8 cellular contexts compared by ENCODE assay signal in the genomic region with DNA sequence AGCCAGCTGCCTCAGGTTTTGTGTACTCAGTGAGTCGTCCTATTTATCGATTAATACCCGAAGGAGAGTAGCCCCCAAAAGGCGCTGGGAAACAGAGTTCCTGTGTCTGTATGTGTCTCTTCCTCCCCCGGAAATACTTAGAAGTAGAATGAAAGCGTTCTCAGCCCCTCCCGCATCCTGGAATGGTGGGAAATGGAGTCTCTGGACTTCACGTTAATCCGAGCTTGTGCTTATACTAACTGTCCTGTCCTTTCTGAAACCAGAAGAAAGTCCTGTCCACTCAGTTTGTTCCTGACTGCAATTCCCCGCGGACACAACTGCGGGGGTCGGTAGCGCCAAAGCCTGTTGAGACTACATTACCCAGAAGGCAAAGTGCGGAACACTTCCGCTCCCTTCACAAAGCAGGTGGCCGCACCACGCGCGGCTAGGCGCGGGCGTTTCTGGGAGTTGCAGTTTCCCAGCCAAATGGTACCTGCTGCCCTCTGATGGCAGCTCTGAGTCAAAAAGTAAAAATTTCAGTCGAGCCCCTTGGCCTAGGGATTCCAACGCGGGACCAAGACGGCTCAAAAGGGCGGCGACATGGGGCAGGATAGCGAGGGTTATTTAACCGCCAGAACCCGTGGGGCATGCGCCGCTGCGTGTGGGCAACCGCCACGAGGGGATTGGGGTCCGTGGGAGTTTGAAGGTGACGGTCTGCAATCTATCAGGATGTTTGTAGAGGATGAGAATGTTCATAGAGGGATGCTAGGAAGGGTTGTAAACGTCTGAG. TPM values are rescaled to one million over a fixed set of nuclear protein-coding genes. Genes with fewer than 3 reads are reported as not detected.
DNase-seq lines count a peak whose midpoint lies in the region; ATAC-seq and TF ChIP-seq lines count a peak whose summit lies in the region.

No MANE protein-coding gene starts in this region.

- H3K56ac ChIP-seq in IMR-90 (ENCODE audit: extremely low read depth, insufficient read depth, low read length): peak overlapping the region; percentile 80

- no peaks in the 10 kb centered on the region for H3K9me3 Mint-ChIP-seq in CD8-positive, alpha-beta memory T cell

- H3K23ac ChIP-seq in IMR-90 (ENCODE audit: low read depth, low read length): peak overlapping the region; percentile 96

- peak overlapping the region; percentile 92 for H2AFZ ChIP-seq in IMR-90 (replicated peaks; ENCODE audit: low read length, poor library complexity)

- peak overlapping the region; percentile 95 for H4K5ac ChIP-seq in IMR-90 (ENCODE audit: low read depth, low read length)

- peak overlapping the region; percentile 87 for H4K91ac ChIP-seq in IMR-90 (ENCODE audit: insufficient read depth, low read depth, low read length)

- peak overlapping the region; percentile 75; the same call in 1 of the 3 replicates for H2BK15ac ChIP-seq in IMR-90 (ENCODE audit: low read depth, low read length)

- peak overlapping the region; percentile 80 for H2AK5ac ChIP-seq in IMR-90 (ENCODE audit: low read depth, low read length)

- peaks cover 0 to 2% of the 10 kb centered on the region in 2 donors for H3K27me3 Mint-ChIP-seq in CD8-positive, alpha-beta memory T cell

- H4K20me1 ChIP-seq in IMR-90 (ENCODE audit: insufficient read depth, low read length): peaks cover 18% of the 10 kb centered on the region

- peak overlapping the region; percentile 94 for H3K4me2 ChIP-seq in IMR-90 (ENCODE audit: low read depth, low read length)

- H3K27me3 ChIP-seq in CD8-positive, alpha-beta memory T cell (ENCODE audit: insufficient read depth, low read length, poor library complexity, severe bottlenecking): no peaks in the 10 kb centered on the region
- no peaks in the 10 kb centered on the region for H3K27me3 ChIP-seq in IMR-90 (ENCODE audit: control insufficient read depth, insufficient read depth, low read length)

- peaks cover 8 to 57% of the 10 kb centered on the region in 2 experiments for H3K79me1 ChIP-seq in IMR-90 (ENCODE audit: low read depth in 1 of 2, low read length in 2 of 2)

- peaks cover 3% of the 10 kb centered on the region for H3K36me3 ChIP-seq in CD8-positive, alpha-beta memory T cell (ENCODE audit: insufficient read depth, low read length)
- peaks cover 14% of the 10 kb centered on the region for H3K36me3 ChIP-seq in IMR-90 (ENCODE audit: control insufficient read depth, insufficient read depth, low read length)

- peak overlapping the region; percentile 81 for H3K4me3 ChIP-seq in CD8-positive, alpha-beta memory T cell (ENCODE audit: low read length)
- peak overlapping the region; percentile 55 for H3K4me3 ChIP-seq in IMR-90 (ENCODE audit: insufficient read depth, low read depth, low read length)

- in situ Hi-C loops in IMR-90 (cut with MboI; ENCODE audit: low sequenced_read_pairs): no loop called here

- H3K27ac ChIP-seq in CD8-positive, alpha-beta memory T cell (ENCODE audit: low read depth, low read length): peak overlapping the region; percentile 66
- H3K27ac ChIP-seq in IMR-90 (ENCODE audit: insufficient read depth, low read length): peak overlapping the region; percentile 89

- peaks cover 4% of the 10 kb centered on the region; the same call in 1 of the 2 replicates for H3K9me1 ChIP-seq in IMR-90 (ENCODE audit: insufficient read depth, low read length)

- H4K8ac ChIP-seq in IMR-90 (ENCODE audit: low read depth in 2 of 2, low read length in 2 of 2): peak overlapping the region; percentile 68 to 98

- peak; percentile 38 for ATAC-seq in IMR-90 (ENCODE audit: low read depth)

- peak overlapping the region; percentile 94 for H2BK120ac ChIP-seq in IMR-90 (ENCODE audit: low read depth, low read length)

- H3K4me1 ChIP-seq in CD8-positive, alpha-beta memory T cell (ENCODE audit: insufficient read depth, low read length): peaks cover 39% of the 10 kb centered on the region
- peaks cover 8% of the 10 kb centered on the region for H3K4me1 ChIP-seq in IMR-90 (ENCODE audit: control insufficient read depth, insufficient read depth, low read length)

- H3K4me1 Mint-ChIP-seq in CD8-positive, alpha-beta memory T cell: peaks cover 42 to 58% (median 45%) of the 10 kb centered on the region in 3 donors

- peak overlapping the region; percentile 70 for H3K9ac ChIP-seq in IMR-90 (ENCODE audit: low read depth, low read length)

- peak; percentile 75 for TF ChIP-seq CTCF in GM20000 (IDR thresholded peaks at IDR 0.05; ENCODE audit: extremely low read depth, missing control alignments)
- TF ChIP-seq CTCF in IMR-90 (conservative IDR thresholded peaks at IDR 0.05; ENCODE audit: low read depth, low read length): peak; percentile 75

- POLR2A ChIA-PET in CD8-positive, alpha-beta memory T cell (lab: Charles Lee): interaction anchor here (0.7 to 3.9 kb wide), 6 partner anchors 26 to 112 kb away, joined by 3 to 26 read pairs (median 4); partner anchors contain the start of gene PAFAH1B3
- POLR2A ChIA-PET in IMR-90 (lab: Charles Lee; ENCODE audit: unreplicated experiment): no interaction called here

- peak overlapping the region; percentile 96 for H3K4ac ChIP-seq in IMR-90 (ENCODE audit: low read depth, low read length)

- DNase-seq in CD8-positive, alpha-beta memory T cell: peak; percentile 84 to 94 (median 86)
- DNase-seq in GM20000 (ENCODE audit: low spot score): peak; percentile 89
- DNase-seq in IMR-90: peak; percentile 93
- DNase-seq in OCI-M1 (lab: John Stamatoyannopoulos, UW): peak; percentile 99
- peak; percentile 88 for DNase-seq in activated T-cell treated with anti-CD3 and anti-CD28 coated beads for 48 hours (ENCODE audit: low read depth)
- peak; percentile 94 to 96 for DNase-seq in erythroblast (lab: John Stamatoyannopoulos, UW)
- peak; percentile 94 for DNase-seq in mucosa of gallbladder (ENCODE audit: low spot score)
- DNase-seq in stimulated activated CD8-positive, alpha-beta memory T cell treated with anti-CD3 and anti-CD28 coated beads, Interleukin-4, amount 100 ng/mL, for 24 hours (ENCODE audit: low read depth): peak; percentile 85

- peak overlapping the region; percentile 75; the same call in 1 of the 2 replicates for H2BK20ac ChIP-seq in IMR-90 (ENCODE audit: low read depth, low read length)

- peak overlapping the region; percentile 95 to 99 (median 98) for H3K27ac Mint-ChIP-seq in CD8-positive, alpha-beta memory T cell

- peaks cover 0 to 28% (median 1%) of the 10 kb centered on the region in 3 donors for H3K36me3 Mint-ChIP-seq in CD8-positive, alpha-beta memory T cell

- H3K9me3 ChIP-seq in CD8-positive, alpha-beta memory T cell (ENCODE audit: low read length): no peaks in the 10 kb centered on the region
- H3K9me3 ChIP-seq in IMR-90 (ENCODE audit: control insufficient read depth, insufficient read depth, low read length): no peaks in the 10 kb centered on the region

- peak overlapping the region; percentile 91 for H2BK5ac ChIP-seq in IMR-90 (ENCODE audit: low read depth, low read length, poor library complexity, severe bottlenecking)

- H2AK9ac ChIP-seq in IMR-90 (replicated peaks; ENCODE audit: low read depth, low read length, poor library complexity): peak overlapping the region; percentile 90

- TF ChIP-seq RAD21 in IMR-90 (IDR thresholded peaks at IDR 0.05; ENCODE audit: low read length): peak; percentile 42; the same call in 1 of the 2 replicates

- peak overlapping the region; percentile 97 for H3K14ac ChIP-seq in IMR-90 (replicated peaks; ENCODE audit: low read depth, low read length)

- intact Hi-C loops in IMR-90 (cut with micrococcal nuclease): loop anchor here (5.0 kb wide), 1 partner anchor 137 kb away; no protein-coding TSS in a partner anchor

- WGBS in IMR-90 (ENCODE audit: extremely low coverage in 2 of 2, insufficient read length in 1 of 2), 2 experiments: 3% methylated on average over 26 of the region's 40 CpGs; no CpG with 5 or more reads in 1 of the 2 experiments

- H3K18ac ChIP-seq in IMR-90 (ENCODE audit: low read depth, low read length): peak overlapping the region; percentile 90

- TF ChIP-seq POLR2A in IMR-90 (IDR thresholded peaks at IDR 0.05; ENCODE audit: low read depth, low read length) (0 out of 2 replicates have a peak, but pooled peaks have one; percentile 35), erythroblast (IDR thresholded peaks at IDR 0.05; ENCODE audit: low read length) (peak; percentile 71)

- CTCF ChIA-PET in CD8-positive, alpha-beta memory T cell (lab: Charles Lee): interaction anchor here (0.8 to 8.6 kb wide), 12 partner anchors 8 to 385 kb away, joined by 3 to 72 read pairs (median 3); partner anchors contain the start of genes POU2F2 and RPS19
- CTCF ChIA-PET in IMR-90 (lab: Yijun Ruan, JAX): interaction anchor here (0.7 to 5.0 kb wide), 2 partner anchors 35 to 135 kb away, joined by 3 to 29 read pairs; no protein-coding TSS in a partner anchor

- dilution Hi-C loops in IMR-90 (cut with HindIII; ENCODE audit: low sequenced_read_pairs, unreplicated experiment): no loop called here

- BruUV-seq in IMR-90 (replicated peaks; lab: Mats Ljungman, UMichigan): no TSS peak

- peak overlapping the region; percentile 94 to 99 (median 96) for H3K4me3 Mint-ChIP-seq in CD8-positive, alpha-beta memory T cell

RNA-seq across cellular contexts. Expression of gene GSK3A, which starts 2.2 kb away (rescaled TPM):
- 10 to 100 TPM; 52.9 to 53.5 TPM for total RNA-seq in CD8-positive, alpha-beta memory T cell
- polyA plus RNA-seq in CD8-positive, alpha-beta memory T cell: 23.8 TPM
- total RNA-seq in IMR-90 (2012; rRNA removed) (6.9 and 8.1 TPM in 2 replicates), mucosa of gallbladder (49.8 TPM)
- polyA plus RNA-seq in IMR-90 (2012; rRNA removed): 41.4 and 43.3 TPM in 2 replicates
- polyA plus RNA-seq in IMR-90 (2012; cell fraction: cytosol; rRNA removed): 24.3 and 37.8 TPM in 2 replicates
- 37.0 and 39.0 TPM in 2 replicates for polyA plus RNA-seq in IMR-90 (2012; cell fraction: nucleus; rRNA removed; ENCODE audit: low replicate concordance)

RNA-seq across cellular contexts. Expression of gene ERF, which starts 10.3 kb away (rescaled TPM):
- total RNA-seq in CD8-positive, alpha-beta memory T cell: 10 to 100 TPM; 58.7 to 64.7 TPM
- polyA plus RNA-seq in CD8-positive, alpha-beta memory T cell: 5.1 TPM
- total RNA-seq in IMR-90 (2012; rRNA removed) (5.2 and 6.1 TPM in 2 replicates), mucosa of gallbladder (68.3 TPM)
- 32.4 and 50.9 TPM in 2 replicates for polyA plus RNA-seq in IMR-90 (2012; rRNA removed)
- 21.0 and 43.3 TPM in 2 replicates for polyA plus RNA-seq in IMR-90 (2012; cell fraction: cytosol; rRNA removed)
- 185 and 200 TPM in 2 replicates for polyA plus RNA-seq in IMR-90 (2012; cell fraction: nucleus; rRNA removed; ENCODE audit: low replicate concordance)

RNA-seq across cellular contexts. Expression of gene CIC, which starts 24.4 kb away (rescaled TPM):
- total RNA-seq in CD8-positive, alpha-beta memory T cell: 10 to 100 TPM; 53.9 to 60.4 TPM
- 2.7 TPM for polyA plus RNA-seq in CD8-positive, alpha-beta memory T cell
- total RNA-seq in IMR-90 (2012; rRNA removed) (1.8 and 2.5 TPM in 2 replicates), mucosa of gallbladder (93.4 TPM)
- polyA plus RNA-seq in IMR-90 (2012; rRNA removed): 23.2 and 27.3 TPM in 2 replicates
- polyA plus RNA-seq in IMR-90 (2012; cell fraction: cytosol; rRNA removed): 20.0 and 22.5 TPM in 2 replicates
- polyA plus RNA-seq in IMR-90 (2012; cell fraction: nucleus; rRNA removed; ENCODE audit: low replicate concordance): 50.1 and 139 TPM in 2 replicates

RNA-seq across cellular contexts. Expression of gene ZNF526, which starts 24.5 kb away (rescaled TPM):
- total RNA-seq in CD8-positive, alpha-beta memory T cell: 10 to 100 TPM; 18.4 to 20.5 TPM
- 9.0 TPM for polyA plus RNA-seq in CD8-positive, alpha-beta memory T cell
- total RNA-seq in IMR-90 (2012; rRNA removed): 13.6 and 14.2 TPM in 2 replicates
- 6.8 and 7.3 TPM in 2 replicates for polyA plus RNA-seq in IMR-90 (2012; rRNA removed)
- polyA plus RNA-seq in IMR-90 (2012; cell fraction: cytosol; rRNA removed): 3.2 and 6.0 TPM in 2 replicates
- 5.4 and 9.9 TPM in 2 replicates for polyA plus RNA-seq in IMR-90 (2012; cell fraction: nucleus; rRNA removed; ENCODE audit: low replicate concordance)
- 12.1 TPM for total RNA-seq in mucosa of gallbladder

RNA-seq across cellular contexts. Expression of gene DEDD2, which starts 27.2 kb away (rescaled TPM):
- total RNA-seq in CD8-positive, alpha-beta memory T cell: 10 to 100 TPM; 30.0 to 32.7 TPM
- polyA plus RNA-seq in CD8-positive, alpha-beta memory T cell: 163 TPM
- total RNA-seq in IMR-90 (2012; rRNA removed) (8.1 and 8.2 TPM in 2 replicates), mucosa of gallbladder (35.0 TPM)
- 21.0 and 26.1 TPM in 2 replicates for polyA plus RNA-seq in IMR-90 (2012; rRNA removed)
- 28.9 and 45.6 TPM in 2 replicates for polyA plus RNA-seq in IMR-90 (2012; cell fraction: cytosol; rRNA removed)
- polyA plus RNA-seq in IMR-90 (2012; cell fraction: nucleus; rRNA removed; ENCODE audit: low replicate concordance): 21.5 and 40.6 TPM in 2 replicates

Comparison
In these comparisons a context has a peak if more than half of its experiments do, and no peak if none do; other contexts are left out.
1. Peak in every context shown above with its lines: DNase-seq, ATAC-seq, H3K4me3 ChIP-seq and H3K27ac ChIP-seq.
2. RNA of gene CIC, which starts 24.4 kb away (total RNA-seq): 93.4 TPM in mucosa of gallbladder (single experiment) and 53.9 to 60.4 TPM in CD8-positive, alpha-beta memory T cell; 1.8 to 2.5 TPM in IMR-90; every median in the first group is over 10 times any median in the second.